In genomic region chr2:134426721-134427120, GRCh38 we compare ENCODE assay signal across 14 cellular contexts.
DNase-seq lines count a peak whose midpoint lies in the region; ATAC-seq, FAIRE-seq and TF ChIP-seq lines count a peak whose summit lies in the region.
"Had no signal": no experiment of that assay in that cellular context is flagged by ENCODE, and none has a peak within 500 bp of the region (broad histone marks: within the 10 kb centered on the region; RNA-seq: fewer than 3 reads in every experiment).

No MANE protein-coding gene starts in this region.

- no peak overlapping the region for H3K18ac ChIP-seq in H1 (ENCODE audit: extremely low read depth, low read length)

- H3K4me2 ChIP-seq in H1 (ENCODE audit: insufficient read depth in 1 of 2, low read depth in 2 of 2, low read length in 2 of 2): no peak overlapping the region

- no peak for ATAC-seq in activated CD8-positive, alpha-beta T cell treated with anti-CD3 and anti-CD28 coated beads for 36 hours
- no peak for ATAC-seq in activated CD8-positive, alpha-beta T cell treated with anti-CD3 and anti-CD28 coated beads, Interleukin-2, amount 10 ng/mL, durations not matched to agents 7 days and 5 days
- ATAC-seq in naive B cell (ENCODE audit: low read depth in 2 of 2): no peak
- no peak for ATAC-seq in GM18870 (IDR thresholded peaks at IDR 0.05; ENCODE audit: unreplicated experiment)

- WGBS in H1 (ENCODE audit: extremely low coverage in 1 of 2, insufficient coverage in 1 of 2, insufficient read length in 1 of 2, insufficient replicate concordance in 2 of 2, low coverage in 1 of 2, low lambda C conversion rate in 2 of 2, missing lambda C conversion rate in 1 of 2), 2 experiments: 88% methylated on average over 3 of the region's 3 CpGs; no CpG with 5 or more reads in 1 of the 2 experiments

- no peak for DNase-seq in activated CD8-positive, alpha-beta T cell treated with anti-CD3 and anti-CD28 coated beads for 36 hours
- DNase-seq in activated CD8-positive, alpha-beta T cell treated with anti-CD3 and anti-CD28 coated beads, Interleukin-2, amount 10 ng/mL, durations not matched to agents 7 days and 5 days: no peak
- no peak for DNase-seq in H1 (ENCODE audit: low read depth in 1 of 2, low spot score in 2 of 2)
- DNase-seq in naive B cell: no peak
- DNase-seq in NCI-H82 treated with DMSO at 0.1 percent for 48 hours (lab: John Stamatoyannopoulos, UW; ENCODE audit: unreplicated experiment): no peak
- no peak for DNase-seq in MV-4-11 (lab: John Stamatoyannopoulos, UW)
- DNase-seq: CD8-positive, alpha-beta memory T cell; DMS53; GF-D8; GM23248; H9 had no signal

- no peak overlapping the region for H3K27ac ChIP-seq in H1 (ENCODE audit: low read depth, low read length)
- H3K27ac ChIP-seq: 22Rv1, GM23248 had no signal

- no peak overlapping the region for H4K91ac ChIP-seq in H1 (replicated peaks; ENCODE audit: insufficient read length, low read length)

- H2AK5ac ChIP-seq in H1 (ENCODE audit: low read depth, low read length): no peak overlapping the region

- no peak overlapping the region for H2BK5ac ChIP-seq in H1 (ENCODE audit: low read depth, low read length)

- no peaks in the 10 kb centered on the region for H3K23me2 ChIP-seq in H1 (ENCODE audit: low read depth, low read length)

- no peaks in the 10 kb centered on the region for H3K79me2 ChIP-seq in H1 (ENCODE audit: control insufficient read depth in 1 of 2, insufficient read depth in 2 of 2, low read length in 2 of 2)

- no peak overlapping the region for H3K4ac ChIP-seq in H1 (replicated peaks; ENCODE audit: insufficient read length, low read depth, low read length)

- TF ChIP-seq RAD21 in H1 (IDR thresholded peaks at IDR 0.05 in 1 of 2, conservative IDR thresholded peaks at IDR 0.05 in 1 of 2; ENCODE audit: low read depth in 2 of 2, low read length in 2 of 2): no peak

- H3K4me3 Mint-ChIP-seq in activated CD8-positive, alpha-beta T cell treated with anti-CD3 and anti-CD28 coated beads for 36 hours: no peak overlapping the region
- no peak overlapping the region for H3K4me3 Mint-ChIP-seq in activated CD8-positive, alpha-beta T cell treated with anti-CD3 and anti-CD28 coated beads, Interleukin-2, amount 10 ng/mL, durations not matched to agents 7 days and 5 days
- no peak overlapping the region for H3K4me3 Mint-ChIP-seq in naive B cell
- H3K4me3 Mint-ChIP-seq: CD8-positive, alpha-beta memory T cell; H9 had no signal

- no peaks in the 10 kb centered on the region for H3K9me3 Mint-ChIP-seq in activated CD8-positive, alpha-beta T cell treated with anti-CD3 and anti-CD28 coated beads for 36 hours
- no peaks in the 10 kb centered on the region for H3K9me3 Mint-ChIP-seq in activated CD8-positive, alpha-beta T cell treated with anti-CD3 and anti-CD28 coated beads, Interleukin-2, amount 10 ng/mL, durations not matched to agents 7 days and 5 days (ENCODE audit: insufficient read depth)
- no peaks in the 10 kb centered on the region for H3K9me3 Mint-ChIP-seq in naive B cell
- H3K9me3 Mint-ChIP-seq: CD8-positive, alpha-beta memory T cell; H9 had no signal

- CTCF ChIA-PET in activated CD8-positive, alpha-beta T cell treated with anti-CD3 and anti-CD28 coated beads for 36 hours (lab: Charles Lee): interaction anchor here (1.0 to 1.6 kb wide), 2 partner anchors 24 to 308 kb away, joined by 4 read pairs; no protein-coding TSS in a partner anchor
- CTCF ChIA-PET in activated CD8-positive, alpha-beta T cell treated with anti-CD3 and anti-CD28 coated beads, Interleukin-2, amount 10 ng/mL, durations not matched to agents 7 days and 5 days (lab: Charles Lee): interaction anchor here (1.1 to 1.6 kb wide), 4 partner anchors 9 to 181 kb away, joined by 3 to 4 read pairs (median 3); no protein-coding TSS in a partner anchor
- CTCF ChIA-PET in H1 (lab: Charles Lee; ENCODE audit: partially characterized antibody): interaction anchor here (0.7 to 7.1 kb wide), 5 partner anchors 8 to 543 kb away, joined by 3 to 46 read pairs (median 3); no protein-coding TSS in a partner anchor

- H3K23ac ChIP-seq in H1 (ENCODE audit: insufficient read length): no peak overlapping the region

- H3K9me3 ChIP-seq in H1 (ENCODE audit: insufficient read depth in 2 of 2, low read depth in 1 of 2, low read length in 1 of 2): no peaks in the 10 kb centered on the region

- H3K27ac Mint-ChIP-seq in activated CD8-positive, alpha-beta T cell treated with anti-CD3 and anti-CD28 coated beads for 36 hours: peak overlapping the region; percentile 25
- no peak overlapping the region for H3K27ac Mint-ChIP-seq in activated CD8-positive, alpha-beta T cell treated with anti-CD3 and anti-CD28 coated beads, Interleukin-2, amount 10 ng/mL, durations not matched to agents 7 days and 5 days
- peak overlapping the region in 4 of 6 donors; percentile 13 to 91 (median 44) for H3K27ac Mint-ChIP-seq in naive B cell
- H3K27ac Mint-ChIP-seq: H9 had no signal

- no peak overlapping the region for H2BK12ac ChIP-seq in H1 (ENCODE audit: low read depth, low read length)

- intact Hi-C loops in activated CD8-positive, alpha-beta T cell treated with anti-CD3 and anti-CD28 coated beads for 36 hours (cut with micrococcal nuclease): no loop called here

- no peak overlapping the region for H2BK20ac ChIP-seq in H1 (ENCODE audit: low read length)

- TF ChIP-seq CTCF in activated CD8-positive, alpha-beta T cell treated with anti-CD3 and anti-CD28 coated beads for 36 hours (IDR thresholded peaks at IDR 0.05): no peak
- TF ChIP-seq CTCF in H1 (IDR thresholded peaks at IDR 0.05; ENCODE audit: control extremely low read depth in 1 of 3, insufficient read depth in 1 of 3, low read depth in 1 of 3, low read length in 3 of 3): no peak

- peaks cover 0 to 8% (median 1%) of the 10 kb centered on the region in 4 experiments; a peak in 3 of 7 replicates for H3K4me1 ChIP-seq in H1 (replicated peaks in 1 of 4; ENCODE audit: control insufficient read depth in 3 of 4, insufficient read depth in 4 of 4, low read length in 3 of 4)

- H3K14ac ChIP-seq in H1 (ENCODE audit: insufficient read length): no peak overlapping the region

- peaks cover 17% of the 10 kb centered on the region for H3K36me3 Mint-ChIP-seq in activated CD8-positive, alpha-beta T cell treated with anti-CD3 and anti-CD28 coated beads for 36 hours (ENCODE audit: low read depth)
- peaks cover 28% of the 10 kb centered on the region for H3K36me3 Mint-ChIP-seq in activated CD8-positive, alpha-beta T cell treated with anti-CD3 and anti-CD28 coated beads, Interleukin-2, amount 10 ng/mL, durations not matched to agents 7 days and 5 days (ENCODE audit: low read depth)
- peaks cover 40 to 46% of the 10 kb centered on the region in 2 donors for H3K36me3 Mint-ChIP-seq in naive B cell

- TF ChIP-seq POLR2A in H1 (IDR thresholded peaks at IDR 0.05; ENCODE audit: control extremely low read depth in 1 of 2, low read depth in 2 of 2, low read length in 2 of 2): no peak

- peaks cover 10 to 11% of the 10 kb centered on the region in 2 experiments for H4K20me1 ChIP-seq in H1 (replicated peaks in 1 of 2; ENCODE audit: control insufficient read depth in 1 of 2, insufficient read depth in 2 of 2, low read length in 2 of 2)

- FAIRE-seq in H1 (lab: Jason Lieb, UNC): no peak
- FAIRE-seq: HTR-8/SVneo had no signal

- no peak overlapping the region for H2BK15ac ChIP-seq in H1 (ENCODE audit: low read length)

- H3K27me3 ChIP-seq in H1 (replicated peaks in 1 of 4; ENCODE audit: control insufficient read depth in 3 of 4, extremely low read depth in 1 of 4, insufficient read depth in 3 of 4, low read length in 3 of 4): peaks cover 3 to 24% (median 12%) of the 10 kb centered on the region in 4 experiments; a peak in 6 of 7 replicates

- H4K5ac ChIP-seq in H1 (ENCODE audit: insufficient read length, low read depth, low read length): no peak overlapping the region

- H3K36me3 ChIP-seq in H1 (ENCODE audit: control insufficient read depth in 2 of 4, insufficient read depth in 4 of 4, low read length in 3 of 4): peaks cover 0 to 13% (median 6%) of the 10 kb centered on the region in 4 experiments; a peak in 5 of 8 replicates

- no peak overlapping the region for H2BK120ac ChIP-seq in H1 (replicated peaks; ENCODE audit: low read depth, low read length)

- no peak overlapping the region for H3K9ac ChIP-seq in H1 (replicated peaks in 1 of 4; ENCODE audit: extremely low read depth in 1 of 4, low read depth in 3 of 4, low read length in 3 of 4)
- H3K9ac ChIP-seq: GM23248 had no signal

- no peak overlapping the region for H3K56ac ChIP-seq in H1 (replicated peaks; ENCODE audit: insufficient read length, low read depth, low read length)

- H3K4me3 ChIP-seq in H1 (ENCODE audit: extremely low read depth in 1 of 4, insufficient read depth in 2 of 4, low read depth in 3 of 4, low read length in 4 of 4): no peak overlapping the region
- H3K4me3 ChIP-seq: GM23248 had no signal

- TF ChIP-seq EP300 in H1 (IDR thresholded peaks at IDR 0.05; ENCODE audit: borderline replicate concordance in 1 of 2, low read depth in 2 of 2, low read length in 2 of 2): no peak

- H2AFZ ChIP-seq in H1 (ENCODE audit: low read length): no peak overlapping the region
- H2AFZ ChIP-seq: GM23248 had no signal

- H3K79me1 ChIP-seq in H1 (ENCODE audit: low read depth, low read length): no peaks in the 10 kb centered on the region

- H4K8ac ChIP-seq in H1 (ENCODE audit: extremely low read depth, insufficient read depth, low read length): no peak overlapping the region

- H3K4me1 Mint-ChIP-seq in activated CD8-positive, alpha-beta T cell treated with anti-CD3 and anti-CD28 coated beads for 36 hours (ENCODE audit: low read depth): peaks cover 5% of the 10 kb centered on the region
- H3K4me1 Mint-ChIP-seq in activated CD8-positive, alpha-beta T cell treated with anti-CD3 and anti-CD28 coated beads, Interleukin-2, amount 10 ng/mL, durations not matched to agents 7 days and 5 days (ENCODE audit: low read depth): peaks cover 9% of the 10 kb centered on the region
- H3K4me1 Mint-ChIP-seq in naive B cell: peaks cover 0 to 4% (median 4%) of the 10 kb centered on the region in 3 donors

- POLR2A ChIA-PET in activated CD8-positive, alpha-beta T cell treated with anti-CD3 and anti-CD28 coated beads for 36 hours (lab: Charles Lee): no interaction called here
- POLR2A ChIA-PET in activated CD8-positive, alpha-beta T cell treated with anti-CD3 and anti-CD28 coated beads, Interleukin-2, amount 10 ng/mL, durations not matched to agents 7 days and 5 days (lab: Charles Lee): interaction anchor here (2.4 kb wide), 1 partner anchor 10 kb away, joined by 5 read pairs; no protein-coding TSS in a partner anchor
- POLR2A ChIA-PET in H1 (lab: Charles Lee; ENCODE audit: partially characterized antibody): no interaction called here

- H3K27me3 Mint-ChIP-seq in activated CD8-positive, alpha-beta T cell treated with anti-CD3 and anti-CD28 coated beads for 36 hours: no peaks in the 10 kb centered on the region
- H3K27me3 Mint-ChIP-seq in activated CD8-positive, alpha-beta T cell treated with anti-CD3 and anti-CD28 coated beads, Interleukin-2, amount 10 ng/mL, durations not matched to agents 7 days and 5 days (ENCODE audit: low read depth): no peaks in the 10 kb centered on the region
- H3K27me3 Mint-ChIP-seq in naive B cell: no peaks in the 10 kb centered on the region
- H3K27me3 Mint-ChIP-seq: CD8-positive, alpha-beta memory T cell had no signal

TF ChIP-seq in H1, 55 proteins besides CTCF, POLR2A, EP300 and RAD21 (continues in another document):
- TF ChIP-seq JUND (IDR thresholded peaks at IDR 0.05; ENCODE audit: low read length) (no peak), SUZ12 (IDR thresholded peaks at IDR 0.05; ENCODE audit: low read length) (no peak), SRF (IDR thresholded peaks at IDR 0.05; ENCODE audit: low read depth, low read length) (no peak)
